Comparison of ENCODE assay signal across 8 cellular contexts in genomic region chr19:12792048-12792852, GRCh38. TPM values are rescaled to one million over a fixed set of nuclear protein-coding genes. Genes with fewer than 3 reads are reported as not detected.
DNase-seq lines count a peak whose midpoint lies in the region; ATAC-seq and TF ChIP-seq lines count a peak whose summit lies in the region.

No MANE protein-coding gene starts in this region.

- no peak for ATAC-seq in lung (ENCODE audit: insufficient read depth, low FRiP score)
- no peak for ATAC-seq in HG03135 (IDR thresholded peaks at IDR 0.05; ENCODE audit: unreplicated experiment)

- H3K4me3 Mint-ChIP-seq in activated CD4-positive, alpha-beta T cell treated with anti-CD3 and anti-CD28 coated beads, Interleukin-2, amount 10 ng/mL, durations not matched to agents 7 days and 5 days = peak overlapping the region; percentile 93

- POLR2A ChIA-PET in activated CD4-positive, alpha-beta T cell treated with anti-CD3 and anti-CD28 coated beads, Interleukin-2, amount 10 ng/mL, durations not matched to agents 7 days and 5 days (lab: Charles Lee) = interaction anchor here (0.5 to 3.3 kb wide), 9 partner anchors 9 to 393 kb away, joined by 3 to 50 read pairs (median 3); partner anchors contain the start of genes ZNF490 and ZNF791

- H3K9me3 Mint-ChIP-seq in activated CD4-positive, alpha-beta T cell treated with anti-CD3 and anti-CD28 coated beads, Interleukin-2, amount 10 ng/mL, durations not matched to agents 7 days and 5 days = no peaks in the 10 kb centered on the region

- H3K27ac Mint-ChIP-seq in activated CD4-positive, alpha-beta T cell treated with anti-CD3 and anti-CD28 coated beads, Interleukin-2, amount 10 ng/mL, durations not matched to agents 7 days and 5 days = peak overlapping the region; percentile 98

- peak overlapping the region; percentile 100 for H3K27ac ChIP-seq in duodenal mucosa (ENCODE audit: low read depth, low read length)
- H3K27ac ChIP-seq in lung (ENCODE audit: low read depth in 1 of 2, low read length in 1 of 2) = peak overlapping the region; percentile 98 to 100

- H3K27me3 ChIP-seq in duodenal mucosa (ENCODE audit: control insufficient read depth in 1 of 2, insufficient read depth in 2 of 2, low read length in 2 of 2) (no peaks in the 10 kb centered on the region), lung (ENCODE audit: control insufficient read depth, insufficient read depth) (no peaks in the 10 kb centered on the region)

- H3K9me3 ChIP-seq in duodenal mucosa (ENCODE audit: control insufficient read depth in 1 of 2, low read length in 2 of 2) = no peaks in the 10 kb centered on the region
- no peaks in the 10 kb centered on the region for H3K9me3 ChIP-seq in lung (ENCODE audit: control insufficient read depth in 2 of 2, insufficient read depth in 1 of 2, low read length in 1 of 2)

- H3K36me3 ChIP-seq in duodenal mucosa (ENCODE audit: control insufficient read depth in 1 of 2, insufficient read depth in 2 of 2, low read length in 2 of 2) (no peaks in the 10 kb centered on the region), lung (ENCODE audit: control insufficient read depth in 2 of 2, insufficient read depth in 2 of 2, low read length in 2 of 2) (peaks cover 0 to 4% of the 10 kb centered on the region in 2 donors)

- no peak for TF ChIP-seq CTCF in lung (IDR thresholded peaks at IDR 0.05; ENCODE audit: control extremely low read depth, extremely low read depth)

- CTCF ChIA-PET in activated CD4-positive, alpha-beta T cell treated with anti-CD3 and anti-CD28 coated beads, Interleukin-2, amount 10 ng/mL, durations not matched to agents 7 days and 5 days (lab: Charles Lee) = interaction anchor here (0.5 to 11.5 kb wide), 15 partner anchors 9 to 173 kb away, joined by 3 to 211 read pairs (median 5); partner anchors contain the start of genes HOOK2 and RNASEH2A

- peaks cover 14% of the 10 kb centered on the region for H3K36me3 Mint-ChIP-seq in activated CD4-positive, alpha-beta T cell treated with anti-CD3 and anti-CD28 coated beads, Interleukin-2, amount 10 ng/mL, durations not matched to agents 7 days and 5 days (ENCODE audit: low read depth)

- peaks cover 44 to 46% of the 10 kb centered on the region in 2 donors for H3K4me1 ChIP-seq in duodenal mucosa (ENCODE audit: control insufficient read depth in 1 of 2, insufficient read depth in 2 of 2, low read length in 2 of 2)
- peaks cover 0 to 6% of the 10 kb centered on the region in 2 donors for H3K4me1 ChIP-seq in lung (ENCODE audit: control insufficient read depth in 2 of 2, insufficient read depth in 2 of 2, low read length in 2 of 2)

- peaks cover 49% of the 10 kb centered on the region for H3K4me1 Mint-ChIP-seq in activated CD4-positive, alpha-beta T cell treated with anti-CD3 and anti-CD28 coated beads, Interleukin-2, amount 10 ng/mL, durations not matched to agents 7 days and 5 days

- DNase-seq in NCI-H1417 (lab: John Stamatoyannopoulos, UW) (peak; percentile 31 to 82 (median 71)), NCI-H1417 treated with DMSO at 0.1 percent for 48 hours (lab: John Stamatoyannopoulos, UW) (no peak), NCI-H2196 (lab: John Stamatoyannopoulos, UW; ENCODE audit: unreplicated experiment) (peak; percentile 74), lung (ENCODE audit: low spot score) (peak; percentile 80)
- peak; percentile 86 for DNase-seq in activated CD4-positive, alpha-beta T cell treated with anti-CD3 and anti-CD28 coated beads, Interleukin-2, amount 10 ng/mL, durations not matched to agents 7 days and 5 days
- peak; percentile 53 to 59 for DNase-seq in stimulated activated CD8-positive, alpha-beta memory T cell treated with anti-CD3 and anti-CD28 coated beads, Interleukin-2, amount 100 ng/mL, for 48 hours (ENCODE audit: low read depth in 2 of 2)

- no peaks in the 10 kb centered on the region for H3K27me3 Mint-ChIP-seq in activated CD4-positive, alpha-beta T cell treated with anti-CD3 and anti-CD28 coated beads, Interleukin-2, amount 10 ng/mL, durations not matched to agents 7 days and 5 days

- 0% methylated on average over 73 to 84 of the region's 84 CpGs for WGBS in lung, 2 donors

- H3K9ac ChIP-seq in duodenal mucosa (ENCODE audit: low read depth in 1 of 2, low read length in 2 of 2) = peak overlapping the region; percentile 99 to 100

- H3K4me3 ChIP-seq in duodenal mucosa (ENCODE audit: low read depth in 1 of 2, low read length in 2 of 2) = peak overlapping the region; percentile 91 to 95
- peak overlapping the region; percentile 95 for H3K4me3 ChIP-seq in lung

RNA-seq across cellular contexts. Expression of gene JUNB, which starts 1.0 kb away (rescaled TPM):
- 10 to 100 TPM; 66.7 to 78.4 TPM for total RNA-seq in activated CD4-positive, alpha-beta T cell treated with anti-CD3 and anti-CD28 coated beads, Interleukin-2, amount 10 ng/mL, durations not matched to agents 7 days and 5 days
- 100 to 1,000 TPM; 121 to 205 TPM for total RNA-seq in lung
- polyA plus RNA-seq in lung = 100 to 1,000 TPM; 111 to 689 TPM

RNA-seq across cellular contexts. Expression of gene PRDX2, which starts 9.3 kb away (rescaled TPM):
- 100 to 1,000 TPM; 274 to 288 TPM for total RNA-seq in activated CD4-positive, alpha-beta T cell treated with anti-CD3 and anti-CD28 coated beads, Interleukin-2, amount 10 ng/mL, durations not matched to agents 7 days and 5 days
- 100 to 1,000 TPM; 166 to 196 TPM for total RNA-seq in lung
- 100 to 1,000 TPM; 132 to 181 TPM for polyA plus RNA-seq in lung

RNA-seq across cellular contexts. Expression of gene THSD8, which starts 9.6 kb away (rescaled TPM):
- 10 to 100 TPM; 27.0 to 31.1 TPM for total RNA-seq in activated CD4-positive, alpha-beta T cell treated with anti-CD3 and anti-CD28 coated beads, Interleukin-2, amount 10 ng/mL, durations not matched to agents 7 days and 5 days
- 1 to 10 TPM; 1.8 to 2.2 TPM for total RNA-seq in lung
- polyA plus RNA-seq in lung = 1 to 10 TPM in 1 of 2 donors, under 1 TPM in 1; 0.10 to 6.2 TPM

RNA-seq across cellular contexts. Expression of gene RNASEH2A, which starts 14.1 kb away (rescaled TPM):
- total RNA-seq in activated CD4-positive, alpha-beta T cell treated with anti-CD3 and anti-CD28 coated beads, Interleukin-2, amount 10 ng/mL, durations not matched to agents 7 days and 5 days = 10 to 100 TPM; 34.9 to 39.3 TPM
- total RNA-seq in lung = 10 to 100 TPM in 1 of 2 donors, 1 to 10 TPM in 1; 7.5 to 16.1 TPM
- 10 to 100 TPM in 1 of 2 donors, 1 to 10 TPM in 1; 7.3 to 11.1 TPM for polyA plus RNA-seq in lung

RNA-seq across cellular contexts. Expression of gene HOOK2, which starts 16.9 kb away (rescaled TPM):
- 10 to 100 TPM; 13.9 to 14.0 TPM for total RNA-seq in activated CD4-positive, alpha-beta T cell treated with anti-CD3 and anti-CD28 coated beads, Interleukin-2, amount 10 ng/mL, durations not matched to agents 7 days and 5 days
- total RNA-seq in lung = 10 to 100 TPM; 46.9 to 67.4 TPM
- 10 to 100 TPM; 39.8 to 54.3 TPM for polyA plus RNA-seq in lung

Comparison
In these comparisons a context has a peak if more than half of its experiments do, and no peak if none do; other contexts are left out.
1. RNA of gene THSD8, which starts 9.6 kb away (total RNA-seq): 27.0 to 31.1 TPM in activated CD4-positive, alpha-beta T cell treated with anti-CD3 and anti-CD28 coated beads, Interleukin-2, amount 10 ng/mL, durations not matched to agents 7 days and 5 days; 1.8 to 2.2 TPM in lung; every median in the first group is over 4 times any median in the second.